Comparison of ENCODE assay signal across 9 cellular contexts in genomic region chr2:44392338-44392943, GRCh38. TPM values are rescaled to one million over a fixed set of nuclear protein-coding genes. Genes with fewer than 3 reads are reported as not detected.
A peak's percentile ranks its signal among the peaks of the same experiment; 100 is the strongest.
DNase-seq lines count a peak whose midpoint lies in the region; ATAC-seq, FAIRE-seq and TF ChIP-seq lines count a peak whose summit lies in the region.
"Had no signal": no experiment of that assay in that cellular context is flagged by ENCODE, and none has a peak within 500 bp of the region (broad histone marks: within the 10 kb centered on the region; RNA-seq: fewer than 3 reads in every experiment).

No MANE protein-coding gene starts in this region.

- H3K36me3 Mint-ChIP-seq in activated CD8-positive, alpha-beta memory T cell treated with anti-CD3 and anti-CD28 coated beads, Interleukin-2, amount 10 ng/mL, durations not matched to agents 7 days and 5 days: peaks cover 8% of the 10 kb centered on the region

- H3K27ac Mint-ChIP-seq in activated CD8-positive, alpha-beta memory T cell treated with anti-CD3 and anti-CD28 coated beads, Interleukin-2, amount 10 ng/mL, durations not matched to agents 7 days and 5 days: no peak overlapping the region

- ATAC-seq in activated CD8-positive, alpha-beta memory T cell treated with anti-CD3 and anti-CD28 coated beads, Interleukin-2, amount 10 ng/mL, durations not matched to agents 7 days and 5 days: no peak
- ATAC-seq in sciatic nerve (no peak), GM19351 (IDR thresholded peaks at IDR 0.05; ENCODE audit: unreplicated experiment) (no peak), GM21717 (IDR thresholded peaks at IDR 0.05; ENCODE audit: unreplicated experiment) (no peak)

- TF ChIP-seq CTCF in GM12864 (IDR thresholded peaks at IDR 0.05; ENCODE audit: low read depth, low read length, missing control alignments) (peak; percentile 44), foreskin fibroblast (IDR thresholded peaks at IDR 0.05; ENCODE audit: low read depth, low read length) (peak; percentile 46)

- DNase-seq in GM12864 (ENCODE audit: low read depth): no peak
- DNase-seq in NCI-H460 (ENCODE audit: extremely low read depth, low read depth): peak; percentile 48
- peak; percentile 54 for DNase-seq in activated CD8-positive, alpha-beta memory T cell treated with anti-CD3 and anti-CD28 coated beads, Interleukin-2, amount 10 ng/mL, durations not matched to agents 7 days and 5 days
- peak in 1 of 2 donors; percentile 60 for DNase-seq in foreskin fibroblast
- DNase-seq in sciatic nerve (ENCODE audit: low spot score): peak; percentile 75

- intact Hi-C loops in sciatic nerve (cut with DNase I): no loop called here

- no peak overlapping the region for H3K4me3 Mint-ChIP-seq in activated CD8-positive, alpha-beta memory T cell treated with anti-CD3 and anti-CD28 coated beads, Interleukin-2, amount 10 ng/mL, durations not matched to agents 7 days and 5 days

- CTCF ChIA-PET in activated CD8-positive, alpha-beta memory T cell treated with anti-CD3 and anti-CD28 coated beads, Interleukin-2, amount 10 ng/mL, durations not matched to agents 7 days and 5 days (lab: Charles Lee): interaction anchor here (0.7 to 2.6 kb wide), 12 partner anchors 10 to 564 kb away, joined by 3 to 14 read pairs (median 4); partner anchors contain the start of gene CAMKMT

- no peaks in the 10 kb centered on the region for H3K9me3 Mint-ChIP-seq in activated CD8-positive, alpha-beta memory T cell treated with anti-CD3 and anti-CD28 coated beads, Interleukin-2, amount 10 ng/mL, durations not matched to agents 7 days and 5 days (ENCODE audit: low read depth)

- FAIRE-seq in A204.1 (lab: Jason Lieb, UNC): peak; percentile 97

- H3K4me1 Mint-ChIP-seq in activated CD8-positive, alpha-beta memory T cell treated with anti-CD3 and anti-CD28 coated beads, Interleukin-2, amount 10 ng/mL, durations not matched to agents 7 days and 5 days: no peaks in the 10 kb centered on the region

- H3K4me3 ChIP-seq in GM12864 (ENCODE audit: low read depth, low read length) (no peak overlapping the region), foreskin fibroblast (ENCODE audit: low read depth in 1 of 2, low read length in 2 of 2) (no peak overlapping the region)
- H3K4me3 ChIP-seq: HAP-1 had no signal

- no peaks in the 10 kb centered on the region for H3K27me3 Mint-ChIP-seq in activated CD8-positive, alpha-beta memory T cell treated with anti-CD3 and anti-CD28 coated beads, Interleukin-2, amount 10 ng/mL, durations not matched to agents 7 days and 5 days

RNA-seq across cellular contexts. Expression of gene CAMKMT, which starts 30.7 kb away (rescaled TPM):
- 10.3 and 12.4 TPM in 2 replicates for total RNA-seq in NCI-H460 (2014; rRNA removed; shearing (Covaris generic))
- polyA plus RNA-seq in NCI-H460 (2014; cell fraction: nucleus; rRNA removed): 9.1 and 13.7 TPM in 2 replicates
- total RNA-seq in activated CD8-positive, alpha-beta memory T cell treated with anti-CD3 and anti-CD28 coated beads, Interleukin-2, amount 10 ng/mL, durations not matched to agents 7 days and 5 days: 10 to 100 TPM; 12.8 to 13.3 TPM
- total RNA-seq in sciatic nerve: 11.9 TPM

RNA-seq across cellular contexts. Expression of gene PREPL, which starts 31.1 kb away (rescaled TPM):
- 92.3 and 94.0 TPM in 2 replicates for total RNA-seq in NCI-H460 (2014; rRNA removed; shearing (Covaris generic))
- polyA plus RNA-seq in NCI-H460 (2014; cell fraction: nucleus; rRNA removed): 32.2 and 58.5 TPM in 2 replicates
- total RNA-seq in activated CD8-positive, alpha-beta memory T cell treated with anti-CD3 and anti-CD28 coated beads, Interleukin-2, amount 10 ng/mL, durations not matched to agents 7 days and 5 days: 10 to 100 TPM; 20.0 to 23.8 TPM
- 66.9 TPM for total RNA-seq in sciatic nerve
